36 cellular contexts compared by ENCODE assay signal in the genomic region with DNA sequence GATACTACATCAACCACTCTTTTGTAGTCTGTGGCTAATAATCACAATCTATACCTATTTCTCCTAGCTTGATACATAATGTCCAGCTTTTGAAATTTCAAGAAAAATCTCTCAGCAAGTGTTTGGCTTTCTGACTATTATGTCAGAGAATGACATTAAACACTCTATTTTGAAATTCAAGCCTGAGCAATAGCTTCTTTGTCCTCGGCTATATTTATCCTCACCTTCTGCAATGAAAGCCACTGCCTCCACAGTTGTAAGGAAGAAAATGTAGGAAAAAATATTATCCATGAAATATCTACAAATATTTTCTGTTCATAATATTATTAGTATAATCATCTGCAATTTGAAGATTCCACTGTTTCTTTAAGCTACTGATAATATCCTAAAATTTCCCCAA. TPM values are rescaled to one million over a fixed set of nuclear protein-coding genes. Genes with fewer than 3 reads are reported as not detected.
"Had no signal": no experiment of that assay in that cellular context is flagged by ENCODE, and none has a peak within 500 bp of the region (broad histone marks: within the 10 kb centered on the region; RNA-seq: fewer than 3 reads in every experiment).

No MANE protein-coding gene starts in this region.

- H3K4me1 ChIP-seq: adrenal gland, ascending aorta, body of pancreas, breast epithelium had no signal

- H3K9me3 ChIP-seq: adrenal gland, ascending aorta, body of pancreas, breast epithelium had no signal

- H3K27ac ChIP-seq: adrenal gland, ascending aorta, body of pancreas, brain microvascular endothelial cell, breast epithelium, cardiac muscle cell had no signal

- H3K27me3 ChIP-seq: adrenal gland, ascending aorta, body of pancreas, brain microvascular endothelial cell, breast epithelium, cardiac muscle cell had no signal

- H3K36me3 ChIP-seq: adrenal gland, ascending aorta, brain microvascular endothelial cell, breast epithelium, cardiac muscle cell had no signal

- ATAC-seq: activated naive CD4-positive, alpha-beta T cell treated with anti-CD3 and anti-CD28 coated beads, Interleukin-2, amount 50 U/mL, for 72 hours; activated naive CD8-positive, alpha-beta T cell treated with anti-CD3 and anti-CD28 coated beads, Interleukin-2, amount 50 U/mL, for 24 hours; activated T-cell treated with anti-CD3 and anti-CD28 coated beads, Interleukin-2, amount 50 U/mL, for 4 hours; activated T-cell treated with anti-CD3 and anti-CD28 coated beads, Interleukin-2, amount 50 U/mL, for 72 hours; activated T-helper 17 cell treated with anti-CD3 and anti-CD28 coated beads, Interleukin-2, amount 50 U/mL, for 72 hours; body of pancreas had no signal

- H3K4me3 ChIP-seq: adrenal gland, ascending aorta, body of pancreas, breast epithelium, cardiac muscle cell had no signal

- DNase-seq: activated effector memory CD4-positive, alpha-beta T cell treated with anti-CD3 and anti-CD28 coated beads, Interleukin-2, amount 50 U/mL, for 16 hours; activated effector memory CD4-positive, alpha-beta T cell treated with Interleukin-2 at 50 U/mL for 16 hours; activated gamma-delta T cell; activated gamma-delta T cell treated with Interleukin-2 at 50 U/mL for 16 hours; activated naive CD4-positive, alpha-beta T cell; activated naive CD4-positive, alpha-beta T cell treated with anti-CD3 and anti-CD28 coated beads for 36 hours; activated naive CD4-positive, alpha-beta T cell treated with anti-CD3 and anti-CD28 coated beads, Interleukin-2, amount 10 ng/mL, durations not matched to agents 7 days and 5 days; activated naive CD4-positive, alpha-beta T cell treated with anti-CD3 and anti-CD28 coated beads, Interleukin-2, amount 50 U/mL, for 16 hours; activated naive CD4-positive, alpha-beta T cell treated with Interleukin-2 at 50 U/mL for 16 hours; activated naive CD8-positive, alpha-beta T cell treated with anti-CD3 and anti-CD28 coated beads for 36 hours; activated naive CD8-positive, alpha-beta T cell treated with anti-CD3 and anti-CD28 coated beads, Interleukin-2, amount 10 ng/mL, durations not matched to agents 7 days and 5 days; activated naive CD8-positive, alpha-beta T cell treated with anti-CD3 and anti-CD28 coated beads, Interleukin-2, amount 50 U/mL, for 24 hours; activated T-cell treated with anti-CD3 and anti-CD28 coated beads, Interleukin-2, amount 50 U/mL, for 1 hour; activated T-cell treated with anti-CD3 and anti-CD28 coated beads, Interleukin-2, amount 50 U/mL, for 24 hours; activated T-cell treated with anti-CD3 and anti-CD28 coated beads, Interleukin-2, amount 50 U/mL, for 4 hours; activated T-cell treated with anti-CD3 and anti-CD28 coated beads, Interleukin-2, amount 50 U/mL, for 48 hours; activated T-cell treated with anti-CD3 and anti-CD28 coated beads, Interleukin-2, amount 50 U/mL, for 72 hours; adrenal gland; amniotic stem cell; amygdala; anterior cingulate cortex; aorta; body of pancreas; brain microvascular endothelial cell; caudate nucleus; central memory CD4-positive, alpha-beta T cell; cerebellar nuclear complex had no signal

RNA-seq across cellular contexts. Expression of gene LRRC7, which starts 22.1 kb away (rescaled TPM):
- total RNA-seq: activated naive CD4-positive, alpha-beta T cell treated with anti-CD3 and anti-CD28 coated beads for 36 hours; activated naive CD8-positive, alpha-beta T cell treated with anti-CD3 and anti-CD28 coated beads, Interleukin-2, amount 10 ng/mL, durations not matched to agents 7 days and 5 days; activated T-helper 1 cell treated with anti-CD3 and anti-CD28 coated beads, Interleukin-12 subunit alpha, Interleukin-12 subunit beta, Interleukin-2, Interleukin-4 antibody, amounts not matched to agents 30 ng/mL and 10 ng/mL and 1 ng/mL, durations not matched to agents 14 hours and 24 hours and 36 hours; activated T-helper 17 cell treated with anti-CD3 and anti-CD28 coated beads, Interleukin-2, amount 50 U/mL, for 72 hours; activated T-helper 2 cell treated with anti-CD3 and anti-CD28 coated beads, Interferon-gamma antibody, Interleukin-2, Interleukin-4, amounts not matched to agents 10 μg/mL and 5 μg/mL and 100 μg/mL, durations not matched to agents 14 hours and 24 hours and 36 hours; ascending aorta; breast epithelium; bronchial epithelial cell; chondrocyte had no signal
